Comparison of ENCODE assay signal across 11 cellular contexts in genomic region chr9:116355153-116355827, GRCh38.
DNase-seq lines count a peak whose midpoint lies in the region; TF ChIP-seq lines count a peak whose summit lies in the region.
"Had no signal": no experiment of that assay in that cellular context is flagged by ENCODE, and none has a peak within 500 bp of the region (broad histone marks: within the 10 kb centered on the region; RNA-seq: fewer than 3 reads in every experiment).

No MANE protein-coding gene starts in this region.

- H3K4me1 ChIP-seq in vagina = peaks cover 11% of the 10 kb centered on the region

- no peaks in the 10 kb centered on the region for H3K36me3 ChIP-seq in vagina

- DNase-seq in NCI-H748 (lab: John Stamatoyannopoulos, UW; ENCODE audit: unreplicated experiment) (peak; percentile 15), NCI-H748 treated with DMSO at 0.1 percent for 48 hours (lab: John Stamatoyannopoulos, UW) (no peak), cardiac fibroblast (ENCODE audit: low read depth in 2 of 2) (peak; percentile 48 to 96), left kidney (ENCODE audit: low read depth, low spot score) (peak; percentile 19), vagina (ENCODE audit: extremely low spot score in 2 of 2) (no peak), SW480 (ENCODE audit: low spot score) (no peak), RPMI8226 (no peak), T-helper 1 cell (no peak)
- DNase-seq: ACHN, NCI-H1436 treated with DMSO at 0.1 percent for 48 hours, T-helper 17 cell had no signal

- TF ChIP-seq CTCF in cardiac fibroblast (IDR thresholded peaks at IDR 0.05; ENCODE audit: low read depth, low read length) = no peak
- no peak for TF ChIP-seq CTCF in vagina (IDR thresholded peaks at IDR 0.05)

- no peaks in the 10 kb centered on the region for H3K27me3 ChIP-seq in vagina

- H3K27ac ChIP-seq in vagina = peak overlapping the region; percentile 53

- H3K4me3 ChIP-seq in cardiac fibroblast (replicated peaks in 1 of 2; ENCODE audit: low read depth in 2 of 2, low read length in 2 of 2) = no peak overlapping the region
- no peak overlapping the region for H3K4me3 ChIP-seq in vagina

- TF ChIP-seq POLR2A in vagina (IDR thresholded peaks at IDR 0.05) = no peak

- H3K9me3 ChIP-seq in vagina = no peaks in the 10 kb centered on the region

- intact Hi-C loops in vagina (cut with DNase I) = no loop called here

Comparison
In these comparisons a context has a peak if more than half of its experiments do, and no peak if none do; other contexts are left out.
1. DNase-seq: peak in NCI-H748 (single experiment), cardiac fibroblast (2 of 2) and left kidney (single experiment); none in NCI-H748 treated with DMSO at 0.1 percent for 48 hours (single experiment), vagina (0 of 2), SW480 (single experiment), RPMI8226 (single experiment) and T-helper 1 cell (0 of 5).